Comparison of ENCODE assay signal across 15 cellular contexts in genomic region chr16:77299395-77299794, GRCh38.
DNase-seq lines count a peak whose midpoint lies in the region; ATAC-seq, FAIRE-seq and TF ChIP-seq lines count a peak whose summit lies in the region.
"Had no signal": no experiment of that assay in that cellular context is flagged by ENCODE, and none has a peak within 500 bp of the region (broad histone marks: within the 10 kb centered on the region; RNA-seq: fewer than 3 reads in every experiment).

No MANE protein-coding gene starts in this region.

- peaks cover 15% of the 10 kb centered on the region for H3F3A ChIP-seq in SK-N-SH (replicated peaks; ENCODE audit: insufficient read depth)

- POLR2A ChIA-PET in endothelial cell of umbilical vein (lab: Charles Lee) = interaction anchor here (1.4 kb wide), 1 partner anchor 9 kb away, joined by 4 read pairs; no protein-coding TSS in a partner anchor
- POLR2A ChIA-PET in SK-N-SH (lab: Yijun Ruan, JAX) = no interaction called here

- intact Hi-C loops in endothelial cell of umbilical vein (cut with micrococcal nuclease) = loop anchor here (2.0 kb wide), 2 partner anchors 103 to 275 kb away; no protein-coding TSS in a partner anchor

- no peak overlapping the region for H3K9ac ChIP-seq in DND-41 (ENCODE audit: low read depth, low read length)
- H3K9ac ChIP-seq in endothelial cell of umbilical vein (replicated peaks; ENCODE audit: extremely low read depth, insufficient read depth, low read length) = peak overlapping the region; percentile 58
- no peak overlapping the region for H3K9ac ChIP-seq in SK-N-SH

- H3K9me2 ChIP-seq in SK-N-SH = no peaks in the 10 kb centered on the region

- H3K27me3 ChIP-seq in DND-41 (ENCODE audit: insufficient read depth, low read length, poor library complexity) = no peaks in the 10 kb centered on the region
- H3K27me3 ChIP-seq in endothelial cell of umbilical vein (ENCODE audit: control insufficient read depth in 2 of 2, insufficient read depth in 2 of 2, low read length in 2 of 2) = no peaks in the 10 kb centered on the region
- H3K27me3 ChIP-seq in tibial nerve = no peaks in the 10 kb centered on the region
- no peaks in the 10 kb centered on the region for H3K27me3 ChIP-seq in SK-N-SH (ENCODE audit: insufficient read depth)

- TF ChIP-seq POLR2A in endothelial cell of umbilical vein (IDR thresholded peaks at IDR 0.05; ENCODE audit: low read depth, low read length) = no peak
- TF ChIP-seq POLR2A in tibial nerve (IDR thresholded peaks at IDR 0.05) = no peak

- TF ChIP-seq CTCF in DND-41 (IDR thresholded peaks at IDR 0.05; ENCODE audit: borderline replicate concordance, extremely low read depth, low read length, poor library complexity, severe bottlenecking) = no peak
- TF ChIP-seq CTCF in endothelial cell of umbilical vein (IDR thresholded peaks at IDR 0.05; ENCODE audit: extremely low read depth in 1 of 2, insufficient read depth in 1 of 2, low read depth in 1 of 2, low read length in 2 of 2) = no peak
- no peak for TF ChIP-seq CTCF in tibial nerve (IDR thresholded peaks at IDR 0.05)
- TF ChIP-seq CTCF in SK-N-SH (IDR thresholded peaks at IDR 0.05) = no peak

- ATAC-seq in DND-41 (ENCODE audit: insufficient read depth, low read depth) (peak; percentile 48; the same call in 1 of the 3 replicates), GM21529 (IDR thresholded peaks at IDR 0.05; ENCODE audit: unreplicated experiment) (peak; percentile 90), GM21786 (IDR thresholded peaks at IDR 0.05; ENCODE audit: unreplicated experiment) (no peak)
- ATAC-seq: activated CD4-positive, alpha-beta T cell treated with anti-CD3 and anti-CD28 coated beads for 36 hours; HepG2 had no signal

- WGBS in tibial nerve, 2 donors = 70 to 75% methylated on average over 1 of the region's 1 CpG
- WGBS in SK-N-SH (ENCODE audit: low lambda C conversion rate) = 94% methylated on average over 1 of the region's 1 CpG

- BruUV-seq in endothelial cell of umbilical vein (replicated peaks; lab: Mats Ljungman, UMichigan) = no TSS peak

- H3K36me3 ChIP-seq in DND-41 (ENCODE audit: insufficient read depth, low read length) = no peaks in the 10 kb centered on the region
- peaks cover 0 to 2% of the 10 kb centered on the region in 2 experiments for H3K36me3 ChIP-seq in endothelial cell of umbilical vein (ENCODE audit: control insufficient read depth in 2 of 2, extremely low read depth in 1 of 2, insufficient read depth in 2 of 2, low read length in 2 of 2)
- no peaks in the 10 kb centered on the region for H3K36me3 ChIP-seq in tibial nerve
- no peaks in the 10 kb centered on the region for H3K36me3 ChIP-seq in SK-N-SH (replicated peaks in 1 of 2; ENCODE audit: control insufficient read depth in 1 of 2, insufficient read depth in 2 of 2, low read length in 1 of 2)

- H3K9me1 ChIP-seq in endothelial cell of umbilical vein (replicated peaks; ENCODE audit: control insufficient read depth, extremely low read depth, insufficient read depth, low read length) = no peaks in the 10 kb centered on the region

- dilution Hi-C loops in endothelial cell of umbilical vein (cut with MboI; ENCODE audit: extremely low pct_ligation_motif_present, low sequenced_read_pairs) = no loop called here

- no peak overlapping the region for H2AFZ ChIP-seq in DND-41 (ENCODE audit: low read depth, low read length)
- H2AFZ ChIP-seq in endothelial cell of umbilical vein (ENCODE audit: low read depth, low read length) = no peak overlapping the region
- no peak overlapping the region for H2AFZ ChIP-seq in SK-N-SH (ENCODE audit: low read depth)

- DNase-seq in DND-41 (no peak), HT1080 (ENCODE audit: low read depth) (peak; percentile 59), endothelial cell of umbilical vein (ENCODE audit: low read depth, low spot score) (peak; percentile 35), tibial nerve (ENCODE audit: low spot score in 2 of 2) (no peak), SK-N-SH (no peak)
- DNase-seq in stimulated activated CD4-positive, alpha-beta T cell treated with anti-CD3 and anti-CD28 coated beads, Interleukin-2, amount 100 ng/mL, for 24 hours = no peak
- DNase-seq: activated CD4-positive, alpha-beta T cell treated with anti-CD3 and anti-CD28 coated beads for 36 hours; activated T-cell treated with anti-CD3 and anti-CD28 coated beads, Interleukin-2, amount 50 U/mL, for 48 hours; DMS79; NCI-H2029; stimulated activated CD4-positive, alpha-beta T cell treated with anti-CD3 and anti-CD28 coated beads, Interleukin-4, amount 100 ng/mL, for 4 hours; T-helper 1 cell had no signal

- H3K9me3 ChIP-seq in DND-41 (ENCODE audit: insufficient read depth, low read length, severe bottlenecking) (no peaks in the 10 kb centered on the region), endothelial cell of umbilical vein (replicated peaks; ENCODE audit: control insufficient read depth, insufficient read depth, low read length) (no peaks in the 10 kb centered on the region), tibial nerve (no peaks in the 10 kb centered on the region), SK-N-SH (no peaks in the 10 kb centered on the region)

- H3K4me3 ChIP-seq in DND-41 (ENCODE audit: low read depth in 1 of 2, low read length in 2 of 2) (no peak overlapping the region), endothelial cell of umbilical vein (replicated peaks in 1 of 3; ENCODE audit: insufficient read depth in 1 of 3, low read depth in 1 of 3, low read length in 3 of 3) (no peak overlapping the region), tibial nerve (no peak overlapping the region), SK-N-SH (ENCODE audit: low read depth in 2 of 2, low read length in 1 of 2) (no peak overlapping the region)

- H3K79me2 ChIP-seq in DND-41 (ENCODE audit: insufficient read depth, low read length) = no peaks in the 10 kb centered on the region
- H3K79me2 ChIP-seq in endothelial cell of umbilical vein (ENCODE audit: control insufficient read depth, insufficient read depth, low read length) = no peaks in the 10 kb centered on the region
- no peaks in the 10 kb centered on the region for H3K79me2 ChIP-seq in SK-N-SH (ENCODE audit: insufficient read depth)

- no peaks in the 10 kb centered on the region for H4K20me1 ChIP-seq in DND-41 (ENCODE audit: insufficient read depth, low read length)
- no peaks in the 10 kb centered on the region for H4K20me1 ChIP-seq in endothelial cell of umbilical vein (replicated peaks; ENCODE audit: control insufficient read depth, extremely low read depth, insufficient read depth, low read length)
- no peaks in the 10 kb centered on the region for H4K20me1 ChIP-seq in SK-N-SH (ENCODE audit: insufficient read depth)

- no peak for TF ChIP-seq RAD21 in SK-N-SH (IDR thresholded peaks at IDR 0.05; ENCODE audit: low read length)

- CTCF ChIA-PET in endothelial cell of umbilical vein (lab: Charles Lee) = interaction anchor here (0.7 to 1.3 kb wide), 4 partner anchors 9 to 286 kb away, joined by 3 to 5 read pairs (median 4); no protein-coding TSS in a partner anchor
- CTCF ChIA-PET in SK-N-SH (lab: Yijun Ruan, JAX) = no interaction called here

- H3K4me2 ChIP-seq in DND-41 (ENCODE audit: insufficient read depth, low read length) = no peak overlapping the region
- H3K4me2 ChIP-seq in endothelial cell of umbilical vein (ENCODE audit: insufficient read depth, low read length) = peak overlapping the region; percentile 14
- H3K4me2 ChIP-seq in SK-N-SH = no peak overlapping the region

- FAIRE-seq in endothelial cell of umbilical vein (lab: Jason Lieb, UNC) = peak; percentile 75
- FAIRE-seq: HepG2 had no signal

- peaks cover 25% of the 10 kb centered on the region for H3K4me1 ChIP-seq in DND-41 (ENCODE audit: insufficient read depth, low read length)
- peaks cover 44% of the 10 kb centered on the region for H3K4me1 ChIP-seq in endothelial cell of umbilical vein (ENCODE audit: control insufficient read depth, extremely low read depth, insufficient read depth, low read length)
- H3K4me1 ChIP-seq in tibial nerve = no peaks in the 10 kb centered on the region
- peaks cover 0 to 12% of the 10 kb centered on the region in 2 experiments; a peak in 2 of 4 replicates for H3K4me1 ChIP-seq in SK-N-SH (ENCODE audit: control insufficient read depth in 1 of 2, insufficient read depth in 2 of 2, low read depth in 1 of 2, low read length in 1 of 2)

- H3K27ac ChIP-seq in DND-41 (ENCODE audit: low read length) = no peak overlapping the region
- peak overlapping the region; percentile 98 for H3K27ac ChIP-seq in endothelial cell of umbilical vein (ENCODE audit: insufficient read depth, low read depth, low read length)
- no peak overlapping the region for H3K27ac ChIP-seq in tibial nerve
- H3K27ac ChIP-seq in SK-N-SH (ENCODE audit: low read depth in 2 of 2, low read length in 1 of 2) = no peak overlapping the region; a peak in 1 of 4 replicates

- TF ChIP-seq EP300 in tibial nerve (IDR thresholded peaks at IDR 0.05) = no peak
- TF ChIP-seq EP300 in SK-N-SH (IDR thresholded peaks at IDR 0.05; ENCODE audit: borderline replicate concordance in 1 of 2, low read depth in 1 of 2, low read length in 1 of 2) = no peak

TF ChIP-seq in endothelial cell of umbilical vein, 7 proteins besides CTCF, POLR2A, EP300 and RAD21:
- TF ChIP-seq FOS (IDR thresholded peaks at IDR 0.05; ENCODE audit: borderline replicate concordance, insufficient read depth, low read length) (peak; percentile 21), POLR2AphosphoS5 (IDR thresholded peaks at IDR 0.05; ENCODE audit: insufficient read depth, low read depth, low read length) (no peak), GATA2 (IDR thresholded peaks at IDR 0.05; ENCODE audit: insufficient read depth, insufficient read length, low read depth, low read length) (peak; percentile 36), EZH2 (IDR thresholded peaks at IDR 0.05; ENCODE audit: borderline replicate concordance, low read depth, low read length, severe bottlenecking) (no peak)

TF ChIP-seq in SK-N-SH, 30 proteins besides CTCF, POLR2A, EP300 and RAD21:
- no peak for TF ChIP-seq RCOR1 (IDR thresholded peaks at IDR 0.05; ENCODE audit: low read length)
TF ChIP-seq in SK-N-SH: peak in this region for 0.

Comparison
In these comparisons a context has a peak if more than half of its experiments do, and no peak if none do; other contexts are left out.
1. DNase-seq: peak in HT1080 (single experiment) and endothelial cell of umbilical vein (single experiment); none in DND-41 (single experiment), tibial nerve (0 of 2), SK-N-SH (single experiment) and stimulated activated CD4-positive, alpha-beta T cell treated with anti-CD3 and anti-CD28 coated beads, Interleukin-2, amount 100 ng/mL, for 24 hours (0 of 2).